28 cellular contexts compared by ENCODE assay signal in the genomic region with DNA sequence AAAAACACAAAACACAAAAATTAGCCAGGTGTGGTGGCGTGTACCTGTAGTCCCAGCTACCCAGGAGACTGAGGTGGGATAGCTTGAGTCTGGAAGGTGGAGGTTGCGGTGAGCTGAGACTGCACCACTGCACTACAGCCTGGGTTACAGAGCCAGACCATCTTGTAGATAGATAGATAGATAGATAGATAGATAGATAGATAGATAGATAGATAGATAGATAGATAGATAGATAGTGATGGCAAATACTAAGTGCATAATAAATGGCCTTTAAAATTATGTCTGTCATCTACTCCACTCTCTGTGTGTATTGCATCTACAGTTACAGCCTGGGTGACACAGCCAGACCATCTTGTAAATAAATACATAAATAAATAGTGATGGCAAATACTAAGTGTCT. TPM values are rescaled to one million over a fixed set of nuclear protein-coding genes. Genes with fewer than 3 reads are reported as not detected.
"Had no signal": no experiment of that assay in that cellular context is flagged by ENCODE, and none has a peak within 500 bp of the region (broad histone marks: within the 10 kb centered on the region; RNA-seq: fewer than 3 reads in every experiment).

No MANE protein-coding gene starts in this region.

- H3K27ac ChIP-seq: stomach, suprapubic skin, testis, thoracic aorta, thyroid gland, tibial nerve, transverse colon, upper lobe of left lung, upper lobe of right lung, uterus, vagina had no signal

- H3K4me3 ChIP-seq: stomach, suprapubic skin, testis, thoracic aorta, thyroid gland, tibial artery, tibial nerve, transverse colon, upper lobe of left lung, upper lobe of right lung, uterus, vagina had no signal

- H3K27me3 ChIP-seq: stomach, suprapubic skin, testis, thyroid gland, tibial artery, tibial nerve, transverse colon, upper lobe of left lung, upper lobe of right lung, uterus, vagina had no signal

- H3K4me1 ChIP-seq: suprapubic skin, uterus had no signal

- H3K36me3 ChIP-seq: thoracic aorta, thyroid gland, uterus had no signal

- FAIRE-seq: urothelium cell line had no signal

- H3K9me3 ChIP-seq: stomach, suprapubic skin, testis, thoracic aorta, thyroid gland, tibial artery, tibial nerve, transverse colon, upper lobe of left lung, upper lobe of right lung, uterus, vagina had no signal

- DNase-seq: stimulated activated CD4-positive, alpha-beta T cell treated with anti-CD3 and anti-CD28 coated beads, Interleukin-2, amount 100 ng/mL, for 48 hours; stimulated activated CD4-positive, alpha-beta T cell treated with anti-CD3 and anti-CD28 coated beads, Interleukin-4, amount 100 ng/mL, for 1 hour; stimulated activated CD4-positive, alpha-beta T cell treated with anti-CD3 and anti-CD28 coated beads, Interleukin-4, amount 100 ng/mL, for 24 hours; stimulated activated CD4-positive, alpha-beta T cell treated with anti-CD3 and anti-CD28 coated beads, Interleukin-4, amount 100 ng/mL, for 4 hours; stimulated activated CD8-positive, alpha-beta memory T cell treated with anti-CD3 and anti-CD28 coated beads, Interleukin-4, amount 100 ng/mL, for 48 hours; stimulated activated naive B cell treated with anti-CD40 and anti-IgM and Interleukin-4, amounts not matched to agents 10 μg/mL and 1 μg/mL and 100 μg/mL, for 72 hours; stimulated activated naive CD4-positive, alpha-beta T cell; stimulated activated naive CD4-positive, alpha-beta T cell treated with Interleukin-2 at 50 U/mL for 16 hours; stimulated activated naive CD8-positive, alpha-beta T cell treated with anti-CD3 and anti-CD28 coated beads, Interleukin-15, amount 100 ng/mL, for 72 hours; stimulated activated naive CD8-positive, alpha-beta T cell treated with anti-CD3 and anti-CD28 coated beads, Interleukin-15, Interleukin-2, amounts not matched to agents 100 U/mL and 50 U/mL, for 24 hours; stomach; substantia nigra; testis; thyroid gland; tibial artery; transverse colon; trophoblast cell; upper lobe of left lung; upper lobe of right lung; uterus had no signal

- ATAC-seq: stimulated activated effector memory CD8-positive, alpha-beta T cell treated with anti-CD3 and anti-CD28 coated beads, Interleukin-12 subunit alpha, Interleukin-12 subunit beta, amount 100 ng/mL, for 72 hours; stimulated activated memory B cell treated with anti-CD40 and anti-IgM and Interleukin-4, amounts not matched to agents 10 μg/mL and 1 μg/mL and 100 μg/mL, for 72 hours; stimulated activated naive B cell treated with anti-CD40 and anti-IgM and Interleukin-4, amounts not matched to agents 10 μg/mL and 1 μg/mL and 100 μg/mL, for 72 hours; stimulated activated naive CD8-positive, alpha-beta T cell treated with anti-CD3 and anti-CD28 coated beads, Interleukin-15, amount 100 ng/mL, for 72 hours; stimulated activated naive CD8-positive, alpha-beta T cell treated with anti-CD3 and anti-CD28 coated beads, Interleukin-15, Interleukin-2, amounts not matched to agents 100 U/mL and 50 U/mL, for 24 hours; upper lobe of right lung had no signal

RNA-seq across cellular contexts. Expression of gene CHRM4, which starts 56.0 kb away (rescaled TPM):
- total RNA-seq: ureter, vagina had no signal
- polyA plus RNA-seq: stomach had no signal
